Comparison of ENCODE assay signal across 12 cellular contexts in genomic region chr6:45590225-45590624, GRCh38.
DNase-seq lines count a peak whose midpoint lies in the region; ATAC-seq, FAIRE-seq and TF ChIP-seq lines count a peak whose summit lies in the region.
"Had no signal": no experiment of that assay in that cellular context is flagged by ENCODE, and none has a peak within 500 bp of the region (broad histone marks: within the 10 kb centered on the region; RNA-seq: fewer than 3 reads in every experiment).

No MANE protein-coding gene starts in this region.

- H3K27ac Mint-ChIP-seq in CD4-positive, CD25-positive, alpha-beta regulatory T cell = peak overlapping the region in 2 of 3 donors; percentile 8 to 74

- H3K4me3 ChIP-seq in CD4-positive, CD25-positive, alpha-beta regulatory T cell (ENCODE audit: low read depth, low read length) = peak overlapping the region; percentile 59
- H3K4me3 ChIP-seq in body of pancreas = no peak overlapping the region
- no peak overlapping the region for H3K4me3 ChIP-seq in mucosa of descending colon
- H3K4me3 ChIP-seq in kidney (ENCODE audit: low read length in 2 of 2) = no peak overlapping the region
- H3K4me3 ChIP-seq: colonic mucosa had no signal

- no peaks in the 10 kb centered on the region for H3K27me3 Mint-ChIP-seq in CD4-positive, CD25-positive, alpha-beta regulatory T cell

- 33 to 38% methylated on average over 4 of the region's 4 CpGs for WGBS in body of pancreas, 2 donors

- H3K9ac ChIP-seq in kidney (ENCODE audit: low read length in 2 of 2) = no peak overlapping the region

- TF ChIP-seq CTCF in body of pancreas (IDR thresholded peaks at IDR 0.05) (no peak), mucosa of descending colon (IDR thresholded peaks at IDR 0.05) (no peak), kidney (IDR thresholded peaks at IDR 0.05; ENCODE audit: borderline replicate concordance, extremely low read depth, insufficient read depth) (no peak)

- peaks cover 50 to 96% (median 78%) of the 10 kb centered on the region in 4 donors for H3K4me1 Mint-ChIP-seq in CD4-positive, CD25-positive, alpha-beta regulatory T cell

- intact Hi-C loops in body of pancreas (cut with DNase I) = no loop called here
- intact Hi-C loops in mucosa of descending colon (cut with DNase I, micrococcal nuclease) = no loop called here
- intact Hi-C loops in kidney (cut with DNase I) = no loop called here

- H3K4me3 Mint-ChIP-seq in CD4-positive, CD25-positive, alpha-beta regulatory T cell = peak overlapping the region in 2 of 4 donors; percentile 71 to 80

- no peak for ATAC-seq in CD4-positive, CD25-positive, alpha-beta regulatory T cell (ENCODE audit: low read depth in 2 of 2)
- ATAC-seq in body of pancreas = peak; percentile 63
- ATAC-seq in mucosa of descending colon = peak; percentile 18
- no peak for ATAC-seq in GM19452 (IDR thresholded peaks at IDR 0.05; ENCODE audit: unreplicated experiment)

- peak in 1 of 3 donors; percentile 25 for DNase-seq in CD4-positive, CD25-positive, alpha-beta regulatory T cell
- DNase-seq in NCI-H1417 (lab: John Stamatoyannopoulos, UW) (peak in 2 of 3 experiments; percentile 54 to 87), body of pancreas (no peak), mucosa of descending colon (no peak), GF-D8 (lab: John Stamatoyannopoulos, UW) (no peak), mucosa of gallbladder (ENCODE audit: low spot score) (no peak), kidney (no peak)
- DNase-seq: activated CD4-positive, CD25-positive, alpha-beta regulatory T cell treated with anti-CD3 and anti-CD28 coated beads, Interleukin-2, amount 50 U/mL, for 72 hours; colonic mucosa; NCI-H345 had no signal

- H3K36me3 Mint-ChIP-seq in CD4-positive, CD25-positive, alpha-beta regulatory T cell = no peaks in the 10 kb centered on the region

- TF ChIP-seq POLR2A in body of pancreas (IDR thresholded peaks at IDR 0.05) = no peak

- no peaks in the 10 kb centered on the region for H3K9me3 ChIP-seq in CD4-positive, CD25-positive, alpha-beta regulatory T cell (ENCODE audit: control insufficient read depth in 2 of 2, low read length in 2 of 2)
- H3K9me3 ChIP-seq in body of pancreas (no peaks in the 10 kb centered on the region), mucosa of descending colon (no peaks in the 10 kb centered on the region), kidney (ENCODE audit: control insufficient read depth in 1 of 2, low read length in 2 of 2) (no peaks in the 10 kb centered on the region)
- H3K9me3 ChIP-seq: colonic mucosa had no signal

- no peak for FAIRE-seq in kidney (lab: Jason Lieb, UNC)
- FAIRE-seq: G401.6 had no signal

- H3K9me3 Mint-ChIP-seq in CD4-positive, CD25-positive, alpha-beta regulatory T cell = peaks cover 0 to 2% (median 0%) of the 10 kb centered on the region in 7 donors

- H3K4me1 ChIP-seq in CD4-positive, CD25-positive, alpha-beta regulatory T cell (ENCODE audit: control insufficient read depth, insufficient read depth, low read length, poor library complexity, severe bottlenecking) = peaks cover 91% of the 10 kb centered on the region
- peaks cover 17% of the 10 kb centered on the region for H3K4me1 ChIP-seq in body of pancreas
- H3K4me1 ChIP-seq in mucosa of descending colon (ENCODE audit: low read depth) = no peaks in the 10 kb centered on the region
- H3K4me1 ChIP-seq in kidney (ENCODE audit: control insufficient read depth in 1 of 2, insufficient read depth in 1 of 2, low read depth in 1 of 2, low read length in 2 of 2) = peaks cover 4% of the 10 kb centered on the region in 2 donors
- H3K4me1 ChIP-seq: colonic mucosa had no signal

- H3K27me3 ChIP-seq in CD4-positive, CD25-positive, alpha-beta regulatory T cell (ENCODE audit: control insufficient read depth, insufficient read depth, low read length) = no peaks in the 10 kb centered on the region
- no peaks in the 10 kb centered on the region for H3K27me3 ChIP-seq in body of pancreas
- H3K27me3 ChIP-seq: colonic mucosa had no signal

- H3K36me3 ChIP-seq in CD4-positive, CD25-positive, alpha-beta regulatory T cell (ENCODE audit: control insufficient read depth, insufficient read depth, low read length) = no peaks in the 10 kb centered on the region
- H3K36me3 ChIP-seq in body of pancreas (replicated peaks in 1 of 2; ENCODE audit: insufficient read depth in 1 of 2, low read depth in 2 of 2) (no peaks in the 10 kb centered on the region), mucosa of descending colon (ENCODE audit: low read depth) (no peaks in the 10 kb centered on the region), kidney (ENCODE audit: control insufficient read depth in 1 of 2, insufficient read depth in 2 of 2, low read length in 2 of 2) (no peaks in the 10 kb centered on the region)
- H3K36me3 ChIP-seq: colonic mucosa had no signal

- no peak overlapping the region for H3K27ac ChIP-seq in CD4-positive, CD25-positive, alpha-beta regulatory T cell (ENCODE audit: insufficient read depth, low read length, poor library complexity, severe bottlenecking)
- H3K27ac ChIP-seq in body of pancreas (peak overlapping the region in 2 of 4 donors; percentile 42 to 51), kidney (ENCODE audit: low read depth in 2 of 2, low read length in 2 of 2) (no peak overlapping the region)
- H3K27ac ChIP-seq: colonic mucosa had no signal

Comparison
In these comparisons a context has a peak if more than half of its experiments do, and no peak if none do; other contexts are left out.
1. ATAC-seq: peak in body of pancreas (single experiment) and mucosa of descending colon (single experiment); none in CD4-positive, CD25-positive, alpha-beta regulatory T cell (0 of 2) and GM19452 (single experiment).
2. DNase-seq: peak in NCI-H1417 (2 of 3); none in body of pancreas (0 of 4), mucosa of descending colon (0 of 3), GF-D8 (single experiment), mucosa of gallbladder (single experiment) and kidney (single experiment).